1 cellular context compared by ENCODE assay signal in genomic region chr17:67390646-67391480, GRCh38.
TF ChIP-seq lines count a peak whose summit lies in the region.

No MANE protein-coding gene starts in this region.

TF ChIP-seq in IMR-90, 13 proteins besides CTCF, POLR2A, EP300 and RAD21:
- TF ChIP-seq CHD1 (IDR thresholded peaks at IDR 0.05; ENCODE audit: low read depth, low read length) = no peak
- no peak for TF ChIP-seq USF2 (IDR thresholded peaks at IDR 0.05; ENCODE audit: low read depth, low read length)
- 0 out of 2 replicates have a peak, but pooled peaks have one; percentile 25 for TF ChIP-seq MXI1 (IDR thresholded peaks at IDR 0.05; ENCODE audit: borderline replicate concordance, low read depth, low read length)
- TF ChIP-seq MAZ (IDR thresholded peaks at IDR 0.05; ENCODE audit: borderline replicate concordance, low read depth, low read length) = 0 out of 2 replicates have a peak, but pooled peaks have one; percentile 2
- TF ChIP-seq CEBPB (IDR thresholded peaks at IDR 0.05; ENCODE audit: low read depth, low read length) = peak; percentile 66
- peak; percentile 88 for TF ChIP-seq FOS (IDR thresholded peaks at IDR 0.05; ENCODE audit: low read depth, low read length)
- TF ChIP-seq RFX5 (IDR thresholded peaks at IDR 0.05; ENCODE audit: low read depth, low read length) = peak; percentile 70; the same call in 1 of the 2 replicates
- TF ChIP-seq RCOR1 (IDR thresholded peaks at IDR 0.05; ENCODE audit: insufficient replicate concordance, low read length) = no peak
- peak; percentile 27; the same call in 1 of the 2 replicates for TF ChIP-seq SMC3 (IDR thresholded peaks at IDR 0.05; ENCODE audit: low read depth, low read length)
